ENCODE assay signal across 20 cellular contexts in the genomic region with DNA sequence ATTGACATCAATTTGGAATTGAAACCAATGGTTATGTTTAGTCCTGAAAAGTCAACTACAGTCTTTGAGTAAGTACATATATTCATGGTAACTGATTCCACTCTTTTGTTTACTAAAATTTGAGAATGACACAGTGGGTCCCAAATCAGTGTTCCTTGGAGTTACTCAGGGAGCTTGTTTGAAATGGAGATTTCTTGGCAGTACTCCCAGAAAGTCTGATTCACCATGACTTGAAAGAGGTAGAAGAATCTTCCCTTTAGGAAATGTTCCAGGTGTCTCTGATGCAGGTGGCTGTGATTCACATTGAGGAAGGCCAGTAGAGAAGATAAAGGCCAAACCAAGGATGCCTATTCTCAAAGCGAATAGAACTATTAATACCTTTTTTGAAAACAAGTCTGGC.
DNase-seq lines count a peak whose midpoint lies in the region; ATAC-seq and TF ChIP-seq lines count a peak whose summit lies in the region.
"Had no signal": no experiment of that assay in that cellular context is flagged by ENCODE, and none has a peak within 500 bp of the region (broad histone marks: within the 10 kb centered on the region; RNA-seq: fewer than 3 reads in every experiment).

No MANE protein-coding gene starts in this region.

- intact Hi-C loops in IMR-90 (cut with micrococcal nuclease) = no loop called here
- intact Hi-C loops in esophagus squamous epithelium (cut with DNase I) = no loop called here

- H3K4ac ChIP-seq in IMR-90 (ENCODE audit: low read depth, low read length) = no peak overlapping the region

- DNase-seq in A172 (ENCODE audit: low spot score) = peak; percentile 80
- peak; percentile 78 for DNase-seq in IMR-90
- peak; percentile 82 for DNase-seq in RWPE1 (ENCODE audit: low spot score)
- peak; percentile 61 to 64 for DNase-seq in fibroblast of lung (ENCODE audit: low read depth in 2 of 2)
- DNase-seq in NCI-H2196 (lab: John Stamatoyannopoulos, UW; ENCODE audit: unreplicated experiment) = no peak
- no peak for DNase-seq in NCI-H1694 treated with DMSO at 0.1 percent for 48 hours (lab: John Stamatoyannopoulos, UW)
- no peak for DNase-seq in DMS153 treated with DMSO at 0.1 percent for 48 hours (lab: John Stamatoyannopoulos, UW; ENCODE audit: unreplicated experiment)
- DNase-seq in esophagus squamous epithelium (lab: John Stamatoyannopoulos, UW) = no peak
- DNase-seq: activated CD8-positive, alpha-beta memory T cell treated with anti-CD3 and anti-CD28 coated beads for 24 hours; activated effector memory CD4-positive, alpha-beta T cell treated with anti-CD3 and anti-CD28 coated beads, Interleukin-2, amount 50 U/mL, for 16 hours; aorta; islet precursor cell; Kasumi-1; NCI-H1930; SK-N-SH; stimulated activated naive B cell treated with anti-CD40 and anti-IgM and Interleukin-4, amounts not matched to agents 10 μg/mL and 1 μg/mL and 100 μg/mL, for 72 hours; upper lobe of left lung had no signal

- H3K9me3 ChIP-seq in IMR-90 (ENCODE audit: control insufficient read depth, insufficient read depth, low read length) (no peaks in the 10 kb centered on the region), fibroblast of lung (ENCODE audit: control insufficient read depth, insufficient read depth, low read depth, low read length) (no peaks in the 10 kb centered on the region), esophagus squamous epithelium (no peaks in the 10 kb centered on the region)
- H3K9me3 ChIP-seq: A549, neutrophil, SK-N-SH, upper lobe of left lung had no signal

- POLR2A ChIA-PET in IMR-90 (lab: Charles Lee; ENCODE audit: unreplicated experiment) (no interaction called here), RWPE1 (lab: Yijun Ruan, JAX; ENCODE audit: low non-redundant PET) (no interaction called here)

- BruUV-seq in IMR-90 (replicated peaks; lab: Mats Ljungman, UMichigan) = no TSS peak

- CTCF ChIA-PET in IMR-90 (lab: Yijun Ruan, JAX) = no interaction called here
- CTCF ChIA-PET in RWPE1 (lab: Yijun Ruan, JAX) = no interaction called here

- H4K5ac ChIP-seq in IMR-90 (ENCODE audit: low read depth, low read length) = no peak overlapping the region

- H3K4me1 ChIP-seq in IMR-90 (ENCODE audit: control insufficient read depth, insufficient read depth, low read length) = no peaks in the 10 kb centered on the region
- H3K4me1 ChIP-seq in fibroblast of lung (ENCODE audit: control insufficient read depth, extremely low read depth, insufficient read depth, low read length) = no peaks in the 10 kb centered on the region
- peaks cover 0 to 12% (median 6%) of the 10 kb centered on the region in 3 donors for H3K4me1 ChIP-seq in esophagus squamous epithelium
- H3K4me1 ChIP-seq: A549, upper lobe of left lung had no signal

- no peak for TF ChIP-seq CTCF in IMR-90 (conservative IDR thresholded peaks at IDR 0.05; ENCODE audit: low read depth, low read length)
- TF ChIP-seq CTCF in RWPE1 (conservative IDR thresholded peaks at IDR 0.05; ENCODE audit: low read depth) = no peak
- no peak for TF ChIP-seq CTCF in fibroblast of lung (conservative IDR thresholded peaks at IDR 0.05 in 1 of 2, IDR thresholded peaks at IDR 0.05 in 1 of 2; ENCODE audit: low read depth in 1 of 2, low read length in 2 of 2)
- no peak for TF ChIP-seq CTCF in esophagus squamous epithelium (IDR thresholded peaks at IDR 0.05)

- no CpG with 5 or more reads among the region's 1 CpG for WGBS in IMR-90 (ENCODE audit: extremely low coverage in 2 of 2, insufficient read length in 1 of 2), 2 experiments
- WGBS in esophagus squamous epithelium, 2 donors = 24 to 31% methylated on average over 1 of the region's 1 CpG

- dilution Hi-C loops in IMR-90 (cut with HindIII; ENCODE audit: low sequenced_read_pairs, unreplicated experiment) = no loop called here

- no peak overlapping the region for H2BK20ac ChIP-seq in IMR-90 (ENCODE audit: low read depth, low read length)

- H3K18ac ChIP-seq in IMR-90 (ENCODE audit: low read depth, low read length) = no peak overlapping the region

- H4K20me1 ChIP-seq in IMR-90 (ENCODE audit: insufficient read depth, low read length) = no peaks in the 10 kb centered on the region
- no peaks in the 10 kb centered on the region for H4K20me1 ChIP-seq in fibroblast of lung (ENCODE audit: control insufficient read depth, extremely low read depth, insufficient read depth, low read length)

- ATAC-seq in IMR-90 (ENCODE audit: low read depth) = no peak
- ATAC-seq: A549; sciatic nerve; stimulated activated naive B cell treated with anti-CD40 and anti-IgM and Interleukin-4, amounts not matched to agents 10 μg/mL and 1 μg/mL and 100 μg/mL, for 72 hours had no signal

- H4K91ac ChIP-seq in IMR-90 (ENCODE audit: insufficient read depth, low read depth, low read length) = no peak overlapping the region

- H3K9ac ChIP-seq in IMR-90 (ENCODE audit: low read depth, low read length) (no peak overlapping the region), fibroblast of lung (ENCODE audit: insufficient read depth, low read length) (no peak overlapping the region)
- H3K9ac ChIP-seq: SK-N-SH had no signal

- H3K4me3 ChIP-seq in IMR-90 (ENCODE audit: insufficient read depth, low read depth, low read length) = no peak overlapping the region
- H3K4me3 ChIP-seq in fibroblast of lung (replicated peaks in 1 of 4; ENCODE audit: control extremely low read depth in 1 of 4, insufficient read depth in 1 of 4, low read depth in 3 of 4, low read length in 4 of 4) = no peak overlapping the region
- no peak overlapping the region for H3K4me3 ChIP-seq in esophagus squamous epithelium
- H3K4me3 ChIP-seq: A549, upper lobe of left lung had no signal

- H2BK5ac ChIP-seq in IMR-90 (ENCODE audit: low read depth, low read length, poor library complexity, severe bottlenecking) = no peak overlapping the region

- no peak overlapping the region for H3K56ac ChIP-seq in IMR-90 (ENCODE audit: extremely low read depth, insufficient read depth, low read length)

- no peak overlapping the region for H2AFZ ChIP-seq in IMR-90 (replicated peaks; ENCODE audit: low read length, poor library complexity)
- no peak overlapping the region for H2AFZ ChIP-seq in fibroblast of lung (ENCODE audit: low read length)

- no peak overlapping the region for H3K23ac ChIP-seq in IMR-90 (ENCODE audit: low read depth, low read length)

- no peak overlapping the region for H4K8ac ChIP-seq in IMR-90 (ENCODE audit: low read depth in 2 of 2, low read length in 2 of 2)

- no peak for TF ChIP-seq RAD21 in IMR-90 (IDR thresholded peaks at IDR 0.05; ENCODE audit: low read length)

- no peak for TF ChIP-seq POLR2A in IMR-90 (IDR thresholded peaks at IDR 0.05; ENCODE audit: low read depth, low read length)
- no peak for TF ChIP-seq POLR2A in esophagus squamous epithelium (IDR thresholded peaks at IDR 0.05)

- no peak overlapping the region for H2BK15ac ChIP-seq in IMR-90 (ENCODE audit: low read depth, low read length)

- no peaks in the 10 kb centered on the region for H3K79me1 ChIP-seq in IMR-90 (ENCODE audit: low read depth in 1 of 2, low read length in 2 of 2)

- no peaks in the 10 kb centered on the region for H3K9me1 ChIP-seq in IMR-90 (ENCODE audit: insufficient read depth, low read length)

- H2AK9ac ChIP-seq in IMR-90 (replicated peaks; ENCODE audit: low read depth, low read length, poor library complexity) = no peak overlapping the region

- in situ Hi-C loops in IMR-90 (cut with MboI; ENCODE audit: low sequenced_read_pairs) = no loop called here

- H2BK120ac ChIP-seq in IMR-90 (ENCODE audit: low read depth, low read length) = no peak overlapping the region

- H2AK5ac ChIP-seq in IMR-90 (ENCODE audit: low read depth, low read length) = no peak overlapping the region

- H3K36me3 ChIP-seq in IMR-90 (ENCODE audit: control insufficient read depth, insufficient read depth, low read length) (no peaks in the 10 kb centered on the region), fibroblast of lung (ENCODE audit: control insufficient read depth, insufficient read depth, low read length) (no peaks in the 10 kb centered on the region), esophagus squamous epithelium (no peaks in the 10 kb centered on the region)
- H3K36me3 ChIP-seq: neutrophil, upper lobe of left lung had no signal

- H3K27me3 ChIP-seq in IMR-90 (ENCODE audit: control insufficient read depth, insufficient read depth, low read length) (no peaks in the 10 kb centered on the region), fibroblast of lung (ENCODE audit: control insufficient read depth, insufficient read depth, low read length) (no peaks in the 10 kb centered on the region), esophagus squamous epithelium (no peaks in the 10 kb centered on the region)
- H3K27me3 ChIP-seq: neutrophil, upper lobe of left lung had no signal

- no peak overlapping the region for H3K14ac ChIP-seq in IMR-90 (replicated peaks; ENCODE audit: low read depth, low read length)

- H3K27ac ChIP-seq in IMR-90 (ENCODE audit: insufficient read depth, low read length) (no peak overlapping the region), RWPE1 (no peak overlapping the region), fibroblast of lung (ENCODE audit: insufficient read depth, low read length) (no peak overlapping the region), esophagus squamous epithelium (no peak overlapping the region)
- H3K27ac ChIP-seq: A549, neutrophil, upper lobe of left lung had no signal

- H3K4me2 ChIP-seq in IMR-90 (ENCODE audit: low read depth, low read length) (no peak overlapping the region), fibroblast of lung (ENCODE audit: extremely low read depth, insufficient read depth, low read length) (no peak overlapping the region)
- H3K4me2 ChIP-seq: A549, SK-N-SH had no signal

- no peaks in the 10 kb centered on the region for H3K79me2 ChIP-seq in fibroblast of lung (ENCODE audit: control insufficient read depth, insufficient read depth, low read length)

TF ChIP-seq in IMR-90, 13 proteins besides CTCF, POLR2A, EP300 and RAD21 (continues in another document):
- TF ChIP-seq RFX5 (IDR thresholded peaks at IDR 0.05; ENCODE audit: low read depth, low read length) (no peak), MAZ (IDR thresholded peaks at IDR 0.05; ENCODE audit: borderline replicate concordance, low read depth, low read length) (no peak), NFE2L2 (IDR thresholded peaks at IDR 0.05; ENCODE audit: low read depth, low read length) (no peak)
- TF ChIP-seq, protein P1, sequence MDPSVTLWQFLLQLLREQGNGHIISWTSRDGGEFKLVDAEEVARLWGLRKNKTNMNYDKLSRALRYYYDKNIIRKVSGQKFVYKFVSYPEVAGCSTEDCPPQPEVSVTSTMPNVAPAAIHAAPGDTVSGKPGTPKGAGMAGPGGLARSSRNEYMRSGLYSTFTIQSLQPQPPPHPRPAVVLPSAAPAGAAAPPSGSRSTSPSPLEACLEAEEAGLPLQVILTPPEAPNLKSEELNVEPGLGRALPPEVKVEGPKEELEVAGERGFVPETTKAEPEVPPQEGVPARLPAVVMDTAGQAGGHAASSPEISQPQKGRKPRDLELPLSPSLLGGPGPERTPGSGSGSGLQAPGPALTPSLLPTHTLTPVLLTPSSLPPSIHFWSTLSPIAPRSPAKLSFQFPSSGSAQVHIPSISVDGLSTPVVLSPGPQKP (IDR thresholded peaks at IDR 0.05; ENCODE audit: borderline replicate concordance, low read depth, low read length) = no peak

Comparison
In these comparisons a context has a peak if more than half of its experiments do, and no peak if none do; other contexts are left out.
1. DNase-seq: peak in A172 (single experiment), IMR-90 (single experiment), RWPE1 (single experiment) and fibroblast of lung (2 of 2); none in NCI-H2196 (single experiment), NCI-H1694 treated with DMSO at 0.1 percent for 48 hours (single experiment), DMS153 treated with DMSO at 0.1 percent for 48 hours (single experiment) and esophagus squamous epithelium (single experiment).